Comparison of ENCODE assay signal across 10 cellular contexts in the genomic region with DNA sequence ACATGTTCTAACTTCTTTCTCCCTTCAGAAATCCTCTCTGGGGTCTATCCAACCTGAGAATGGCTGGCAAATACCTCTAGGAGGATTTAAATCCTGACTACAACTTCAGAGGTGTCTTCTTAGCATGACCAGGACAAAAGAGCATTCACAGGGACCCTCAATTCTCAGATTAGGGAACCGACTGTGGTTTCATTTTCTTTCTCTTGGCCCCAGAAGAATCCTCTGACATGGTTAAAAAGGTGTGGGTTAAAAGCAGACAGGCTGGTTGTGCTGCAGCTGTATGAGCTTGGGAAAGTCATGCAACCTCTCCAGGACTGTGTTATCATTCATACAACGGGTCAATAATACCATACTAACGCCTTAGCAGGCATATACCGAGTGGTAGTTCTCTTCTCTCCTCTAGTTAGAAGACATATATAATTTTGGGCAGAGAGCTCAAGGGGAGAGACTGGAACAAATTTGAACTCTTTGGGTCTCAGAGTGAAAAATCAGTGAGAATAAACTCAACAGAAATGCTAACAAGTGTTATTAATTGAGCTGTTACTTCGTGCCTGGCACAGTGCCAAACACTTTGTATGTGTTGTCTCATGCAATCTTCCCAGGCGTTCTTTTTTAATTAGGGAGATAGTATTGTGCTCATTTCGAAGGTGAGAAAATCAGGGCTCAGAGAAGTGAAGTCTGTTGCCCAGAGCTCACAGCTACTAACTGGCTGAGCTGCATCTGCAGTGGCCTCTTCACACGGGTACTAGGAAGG. TPM values are rescaled to one million over a fixed set of nuclear protein-coding genes. Genes with fewer than 3 reads are reported as not detected.
DNase-seq lines count a peak whose midpoint lies in the region; ATAC-seq, FAIRE-seq and TF ChIP-seq lines count a peak whose summit lies in the region.
"Had no signal": no experiment of that assay in that cellular context is flagged by ENCODE, and none has a peak within 500 bp of the region (broad histone marks: within the 10 kb centered on the region; RNA-seq: fewer than 3 reads in every experiment).

No MANE protein-coding gene starts in this region.

- peaks cover 15% of the 10 kb centered on the region for H3K4me1 ChIP-seq in mesodermal cell (ENCODE audit: control insufficient read depth, insufficient read depth, low read length, poor library complexity, severe bottlenecking)

- 88 to 90% methylated on average over 6 of the region's 8 CpGs for WGBS in mesodermal cell (ENCODE audit: insufficient coverage in 2 of 2), 2 experiments

- H3K9me3 ChIP-seq in mesodermal cell (ENCODE audit: control insufficient read depth, low read length) (no peaks in the 10 kb centered on the region), T-helper 17 cell (ENCODE audit: control insufficient read depth, low read length, poor library complexity, severe bottlenecking) (no peaks in the 10 kb centered on the region)

- H3K27me3 Mint-ChIP-seq in activated T-helper 17 cell treated with anti-CD3 and anti-CD28 coated beads, Interleukin-2, amount 50 U/mL, for 72 hours: no peaks in the 10 kb centered on the region
- no peaks in the 10 kb centered on the region for H3K27me3 Mint-ChIP-seq in T-helper 17 cell

- H3K27ac ChIP-seq in mesodermal cell (ENCODE audit: low read depth, low read length, severe bottlenecking): peak overlapping the region; percentile 51

- ATAC-seq in GM21723 (IDR thresholded peaks at IDR 0.05; ENCODE audit: unreplicated experiment): peak; percentile 47
- ATAC-seq in activated T-helper 17 cell treated with anti-CD3 and anti-CD28 coated beads, Interleukin-2, amount 50 U/mL, for 72 hours (replicated peaks): no peak
- no peak for ATAC-seq in T-helper 17 cell
- ATAC-seq: activated CD4-positive, CD25-positive, alpha-beta regulatory T cell treated with anti-CD3 and anti-CD28 coated beads, Interleukin-2, amount 50 U/mL, for 24 hours; Panc1 had no signal

- H3K36me3 ChIP-seq in mesodermal cell (ENCODE audit: control insufficient read depth, insufficient read depth, low read length): no peaks in the 10 kb centered on the region

- peak overlapping the region; percentile 31 for H3K27ac Mint-ChIP-seq in activated T-helper 17 cell treated with anti-CD3 and anti-CD28 coated beads, Interleukin-2, amount 50 U/mL, for 72 hours
- H3K27ac Mint-ChIP-seq in T-helper 17 cell: no peak overlapping the region

- H3K4me3 Mint-ChIP-seq in activated T-helper 17 cell treated with anti-CD3 and anti-CD28 coated beads, Interleukin-2, amount 50 U/mL, for 72 hours: no peak overlapping the region
- H3K4me3 Mint-ChIP-seq in T-helper 17 cell: no peak overlapping the region

- no peak for DNase-seq in GM12891 (ENCODE audit: insufficient read length, low spot score)
- no peak for DNase-seq in OCI-M1 (lab: John Stamatoyannopoulos, UW)
- no peak for DNase-seq in occipital lobe (lab: John Stamatoyannopoulos, UW)
- DNase-seq in iPS-NIHi11 (ENCODE audit: low spot score): no peak
- DNase-seq in T-helper 17 cell: no peak

- FAIRE-seq in GM12891 (lab: Jason Lieb, UNC): peak; percentile 35

- TF ChIP-seq POLR2A in GM12891 (IDR thresholded peaks at IDR 0.05; ENCODE audit: low read depth, low read length): no peak

- peaks cover 32% of the 10 kb centered on the region for H3K36me3 Mint-ChIP-seq in activated T-helper 17 cell treated with anti-CD3 and anti-CD28 coated beads, Interleukin-2, amount 50 U/mL, for 72 hours (ENCODE audit: low read depth)
- H3K36me3 Mint-ChIP-seq in T-helper 17 cell (ENCODE audit: low read depth): peaks cover 3% of the 10 kb centered on the region

- H3K4me3 ChIP-seq in mesodermal cell (ENCODE audit: extremely low read depth, insufficient read depth, low read length, poor library complexity, severe bottlenecking): no peak overlapping the region

- H3K9me3 Mint-ChIP-seq in activated T-helper 17 cell treated with anti-CD3 and anti-CD28 coated beads, Interleukin-2, amount 50 U/mL, for 72 hours: no peaks in the 10 kb centered on the region

- peaks cover 13% of the 10 kb centered on the region for H3K4me1 Mint-ChIP-seq in activated T-helper 17 cell treated with anti-CD3 and anti-CD28 coated beads, Interleukin-2, amount 50 U/mL, for 72 hours
- peaks cover 29% of the 10 kb centered on the region for H3K4me1 Mint-ChIP-seq in T-helper 17 cell

TF ChIP-seq in GM12891, 5 proteins besides CTCF, POLR2A, EP300 and RAD21:
- TF ChIP-seq SPI1 (IDR thresholded peaks at IDR 0.05; ENCODE audit: low read depth, low read length): no peak
- no peak for TF ChIP-seq PAX5 (IDR thresholded peaks at IDR 0.05; ENCODE audit: insufficient read depth, low read length, severe bottlenecking)
- TF ChIP-seq POLR2AphosphoS5 (IDR thresholded peaks at IDR 0.05; ENCODE audit: low read depth, low read length): no peak
- no peak for TF ChIP-seq TAF1 (IDR thresholded peaks at IDR 0.05; ENCODE audit: low read depth, low read length)
- no peak for TF ChIP-seq POU2F2 (IDR thresholded peaks at IDR 0.05; ENCODE audit: low read depth, low read length)

RNA-seq across cellular contexts. Expression of a gene that starts 35.2 kb away (rescaled TPM):
- 0.06 TPM for polyA plus RNA-seq in GM12891 (2012; ENCODE audit: low read depth, missing spikeins)
- not detected for total RNA-seq in activated T-helper 17 cell treated with anti-CD3 and anti-CD28 coated beads, Interleukin-2, amount 50 U/mL, for 72 hours
- polyA plus RNA-seq in mesodermal cell (2013, experiment 1 of 2): 8.0 TPM
- polyA plus RNA-seq in mesodermal cell (2013, experiment 2 of 2): 7.0 TPM
- total RNA-seq in occipital lobe (1.4 TPM), T-helper 17 cell (not detected)
